ENCODE assay signal across 1 cellular context in genomic region chr6:26157838-26158580, GRCh38.
TF ChIP-seq lines count a peak whose summit lies in the region.

No MANE protein-coding gene starts in this region.

TF ChIP-seq in GM12878, 131 proteins besides CTCF, POLR2A, EP300 and RAD21 (continued from another document and continues in another):
- TF ChIP-seq, protein P1, sequence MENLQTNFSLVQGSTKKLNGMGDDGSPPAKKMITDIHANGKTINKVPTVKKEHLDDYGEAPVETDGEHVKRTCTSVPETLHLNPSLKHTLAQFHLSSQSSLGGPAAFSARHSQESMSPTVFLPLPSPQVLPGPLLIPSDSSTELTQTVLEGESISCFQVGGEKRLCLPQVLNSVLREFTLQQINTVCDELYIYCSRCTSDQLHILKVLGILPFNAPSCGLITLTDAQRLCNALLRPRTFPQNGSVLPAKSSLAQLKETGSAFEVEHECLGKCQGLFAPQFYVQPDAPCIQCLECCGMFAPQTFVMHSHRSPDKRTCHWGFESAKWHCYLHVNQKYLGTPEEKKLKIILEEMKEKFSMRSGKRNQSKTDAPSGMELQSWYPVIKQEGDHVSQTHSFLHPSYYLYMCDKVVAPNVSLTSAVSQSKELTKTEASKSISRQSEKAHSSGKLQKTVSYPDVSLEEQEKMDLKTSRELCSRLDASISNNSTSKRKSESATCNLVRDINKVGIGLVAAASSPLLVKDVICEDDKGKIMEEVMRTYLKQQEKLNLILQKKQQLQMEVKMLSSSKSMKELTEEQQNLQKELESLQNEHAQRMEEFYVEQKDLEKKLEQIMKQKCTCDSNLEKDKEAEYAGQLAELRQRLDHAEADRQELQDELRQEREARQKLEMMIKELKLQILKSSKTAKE (IDR thresholded peaks at IDR 0.05; ENCODE audit: low read depth, poor library complexity, severe bottlenecking) = peak; percentile 79
- TF ChIP-seq HDAC6 (IDR thresholded peaks at IDR 0.05; ENCODE audit: unreplicated experiment) = peak; percentile 63
- TF ChIP-seq ZNF687 (IDR thresholded peaks at IDR 0.05) = peak; percentile 77
- TF ChIP-seq KLF5 (IDR thresholded peaks at IDR 0.05; ENCODE audit: partially characterized antibody) = peak; percentile 49
- TF ChIP-seq MTA3 (IDR thresholded peaks at IDR 0.05; ENCODE audit: borderline replicate concordance, low read length) = no peak; the same call in 1 of the 2 replicates
- TF ChIP-seq TCF7 (IDR thresholded peaks at IDR 0.05; ENCODE audit: borderline replicate concordance) = peak; percentile 53; the same call in 1 of the 2 replicates
- no peak; the same call in 1 of the 2 replicates for TF ChIP-seq RELB (IDR thresholded peaks at IDR 0.05; ENCODE audit: low read depth)
- TF ChIP-seq NFXL1 (IDR thresholded peaks at IDR 0.05; ENCODE audit: borderline replicate concordance) = peak; percentile 97
- TF ChIP-seq, protein P2, sequence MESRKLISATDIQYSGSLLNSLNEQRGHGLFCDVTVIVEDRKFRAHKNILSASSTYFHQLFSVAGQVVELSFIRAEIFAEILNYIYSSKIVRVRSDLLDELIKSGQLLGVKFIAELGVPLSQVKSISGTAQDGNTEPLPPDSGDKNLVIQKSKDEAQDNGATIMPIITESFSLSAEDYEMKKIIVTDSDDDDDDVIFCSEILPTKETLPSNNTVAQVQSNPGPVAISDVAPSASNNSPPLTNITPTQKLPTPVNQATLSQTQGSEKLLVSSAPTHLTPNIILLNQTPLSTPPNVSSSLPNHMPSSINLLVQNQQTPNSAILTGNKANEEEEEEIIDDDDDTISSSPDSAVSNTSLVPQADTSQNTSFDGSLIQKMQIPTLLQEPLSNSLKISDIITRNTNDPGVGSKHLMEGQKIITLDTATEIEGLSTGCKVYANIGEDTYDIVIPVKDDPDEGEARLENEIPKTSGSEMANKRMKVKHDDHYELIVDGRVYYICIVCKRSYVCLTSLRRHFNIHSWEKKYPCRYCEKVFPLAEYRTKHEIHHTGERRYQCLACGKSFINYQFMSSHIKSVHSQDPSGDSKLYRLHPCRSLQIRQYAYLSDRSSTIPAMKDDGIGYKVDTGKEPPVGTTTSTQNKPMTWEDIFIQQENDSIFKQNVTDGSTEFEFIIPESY (IDR thresholded peaks at IDR 0.05) = no peak
- TF ChIP-seq CBX3 (IDR thresholded peaks at IDR 0.05; ENCODE audit: borderline replicate concordance, low read depth) = no peak
- TF ChIP-seq FOS (IDR thresholded peaks at IDR 0.05; ENCODE audit: borderline replicate concordance, extremely low read depth, insufficient read length) = peak; percentile 57
- no peak for TF ChIP-seq BCL11A (IDR thresholded peaks at IDR 0.05; ENCODE audit: low read depth, low read length)
- no peak; the same call in 1 of the 2 replicates for TF ChIP-seq MYB (IDR thresholded peaks at IDR 0.05; ENCODE audit: borderline replicate concordance, low read depth, low read length)
- TF ChIP-seq PRDM15 (CRISPR knock-in tag; IDR thresholded peaks at IDR 0.05) = no peak
- TF ChIP-seq SRF (IDR thresholded peaks at IDR 0.05; ENCODE audit: low read depth in 2 of 2, low read length in 2 of 2) = 0 out of 4 replicates have a peak, but pooled peaks of 1 of the 2 experiments have one; percentile 30
- TF ChIP-seq NR2C1 (IDR thresholded peaks at IDR 0.05) = no peak
- no peak; the same call in 1 of the 2 replicates for TF ChIP-seq FOXK2 (IDR thresholded peaks at IDR 0.05)
- TF ChIP-seq BHLHE40 (IDR thresholded peaks at IDR 0.05; ENCODE audit: borderline replicate concordance in 1 of 2, low read depth in 2 of 2, low read length in 1 of 2) = no peak; a peak in 1 of 4 replicates
- TF ChIP-seq PKNOX1 (IDR thresholded peaks at IDR 0.05) = no peak
- TF ChIP-seq PAX8 (IDR thresholded peaks at IDR 0.05) = no peak
- TF ChIP-seq RFX5 (IDR thresholded peaks at IDR 0.05; ENCODE audit: low read depth, low read length) = peak; percentile 31; the same call in 1 of the 2 replicates
- TF ChIP-seq, protein P3, sequence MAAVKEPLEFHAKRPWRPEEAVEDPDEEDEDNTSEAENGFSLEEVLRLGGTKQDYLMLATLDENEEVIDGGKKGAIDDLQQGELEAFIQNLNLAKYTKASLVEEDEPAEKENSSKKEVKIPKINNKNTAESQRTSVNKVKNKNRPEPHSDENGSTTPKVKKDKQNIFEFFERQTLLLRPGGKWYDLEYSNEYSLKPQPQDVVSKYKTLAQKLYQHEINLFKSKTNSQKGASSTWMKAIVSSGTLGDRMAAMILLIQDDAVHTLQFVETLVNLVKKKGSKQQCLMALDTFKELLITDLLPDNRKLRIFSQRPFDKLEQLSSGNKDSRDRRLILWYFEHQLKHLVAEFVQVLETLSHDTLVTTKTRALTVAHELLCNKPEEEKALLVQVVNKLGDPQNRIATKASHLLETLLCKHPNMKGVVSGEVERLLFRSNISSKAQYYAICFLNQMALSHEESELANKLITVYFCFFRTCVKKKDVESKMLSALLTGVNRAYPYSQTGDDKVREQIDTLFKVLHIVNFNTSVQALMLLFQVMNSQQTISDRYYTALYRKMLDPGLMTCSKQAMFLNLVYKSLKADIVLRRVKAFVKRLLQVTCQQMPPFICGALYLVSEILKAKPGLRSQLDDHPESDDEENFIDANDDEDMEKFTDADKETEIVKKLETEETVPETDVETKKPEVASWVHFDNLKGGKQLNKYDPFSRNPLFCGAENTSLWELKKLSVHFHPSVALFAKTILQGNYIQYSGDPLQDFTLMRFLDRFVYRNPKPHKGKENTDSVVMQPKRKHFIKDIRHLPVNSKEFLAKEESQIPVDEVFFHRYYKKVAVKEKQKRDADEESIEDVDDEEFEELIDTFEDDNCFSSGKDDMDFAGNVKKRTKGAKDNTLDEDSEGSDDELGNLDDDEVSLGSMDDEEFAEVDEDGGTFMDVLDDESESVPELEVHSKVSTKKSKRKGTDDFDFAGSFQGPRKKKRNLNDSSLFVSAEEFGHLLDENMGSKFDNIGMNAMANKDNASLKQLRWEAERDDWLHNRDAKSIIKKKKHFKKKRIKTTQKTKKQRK (IDR thresholded peaks at IDR 0.05; ENCODE audit: low read depth, low read length) = no peak
- peak; percentile 97 for TF ChIP-seq TCF3 (IDR thresholded peaks at IDR 0.05; ENCODE audit: borderline replicate concordance, insufficient read depth, low read depth, low read length)
- no peak for TF ChIP-seq GABPA (IDR thresholded peaks at IDR 0.05; ENCODE audit: low read depth)
- no peak; a peak in 3 of 4 replicates for TF ChIP-seq IKZF2 (IDR thresholded peaks at IDR 0.05)
- TF ChIP-seq E2F4 (IDR thresholded peaks at IDR 0.05; ENCODE audit: low read depth, low read length) = no peak
- no peak; the same call in 1 of the 2 replicates for TF ChIP-seq ATF2 (IDR thresholded peaks at IDR 0.05; ENCODE audit: low read length)
- peak; percentile 92 for TF ChIP-seq CREB1 (IDR thresholded peaks at IDR 0.05; ENCODE audit: low read depth)
- TF ChIP-seq MTA2 (IDR thresholded peaks at IDR 0.05; ENCODE audit: low read depth) = no peak
- no peak for TF ChIP-seq NR2C2 (IDR thresholded peaks at IDR 0.05; ENCODE audit: borderline replicate concordance, control insufficient read depth, insufficient read length, low read depth)
- TF ChIP-seq DPF2 (IDR thresholded peaks at IDR 0.05) = no peak
- TF ChIP-seq JUND (IDR thresholded peaks at IDR 0.05; ENCODE audit: low read depth, low read length) = no peak
- no peak for TF ChIP-seq ZNF274 (IDR thresholded peaks at IDR 0.05; ENCODE audit: insufficient read depth, insufficient read length)
